ENCODE assay signal across 30 cellular contexts in the genomic region with DNA sequence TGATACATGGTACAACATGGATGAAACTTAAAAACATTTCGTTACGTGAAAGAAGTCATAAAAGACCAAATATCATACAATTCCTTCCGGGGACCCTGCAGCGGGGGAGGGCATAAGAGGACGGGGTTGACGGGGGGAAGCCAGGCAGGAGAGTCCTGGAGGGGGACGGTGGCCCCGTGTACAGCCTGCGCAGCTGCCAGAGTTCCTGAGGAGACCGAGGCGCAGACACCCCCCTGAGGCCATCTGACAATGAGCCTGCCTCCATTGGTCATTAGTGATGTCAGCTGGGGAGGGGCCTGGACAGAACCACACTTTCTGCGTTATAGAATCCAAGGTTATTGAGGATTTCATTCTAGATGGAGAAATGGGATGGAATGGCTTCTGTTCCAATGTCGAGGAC.
"Had no signal": no experiment of that assay in that cellular context is flagged by ENCODE, and none has a peak within 500 bp of the region (broad histone marks: within the 10 kb centered on the region; RNA-seq: fewer than 3 reads in every experiment).

No MANE protein-coding gene starts in this region.

- H3K27ac Mint-ChIP-seq: endodermal cell; mesothelial cell of epicardium; naive B cell; stimulated activated effector memory CD8-positive, alpha-beta T cell treated with anti-CD3 and anti-CD28 coated beads, Interleukin-12 subunit alpha, Interleukin-12 subunit beta, amount 100 ng/mL, for 72 hours; type B pancreatic cell had no signal

- H3K27me3 Mint-ChIP-seq: naive B cell; natural killer cell treated with Interleukin-12 subunit alpha and Interleukin-12 subunit beta and Interleukin-15 and Interleukin-18, amount 100 ng/mL, for 72 hours; type B pancreatic cell had no signal

- H2AFZ ChIP-seq: parathyroid adenoma had no signal

- H3K4me3 ChIP-seq: gastroesophageal sphincter, heart left ventricle, left ventricle myocardium inferior, mucosa of descending colon, prostate gland, right atrium auricular region, sigmoid colon, testis, tibial artery had no signal

- H3K36me3 Mint-ChIP-seq: mesothelial cell of epicardium; naive B cell; stimulated activated effector memory CD8-positive, alpha-beta T cell treated with anti-CD3 and anti-CD28 coated beads, Interleukin-12 subunit alpha, Interleukin-12 subunit beta, amount 100 ng/mL, for 72 hours; type B pancreatic cell had no signal

- H3K4me1 Mint-ChIP-seq: mesothelial cell of epicardium, neural crest cell had no signal

- H3K4me1 ChIP-seq: parathyroid adenoma, prostate gland, testis had no signal

- H3K4me3 Mint-ChIP-seq: endodermal cell; mesothelial cell of epicardium; naive B cell; natural killer cell treated with Interleukin-12 subunit alpha and Interleukin-12 subunit beta and Interleukin-15 and Interleukin-18, amount 100 ng/mL, for 72 hours; neural crest cell; stimulated activated effector memory CD8-positive, alpha-beta T cell treated with anti-CD3 and anti-CD28 coated beads, Interleukin-12 subunit alpha, Interleukin-12 subunit beta, amount 100 ng/mL, for 72 hours; type B pancreatic cell had no signal

- ATAC-seq: esophagus mucosa; gastroesophageal sphincter; heart left ventricle; left colon; mucosa of descending colon; natural killer cell treated with Interleukin-12 subunit alpha and Interleukin-12 subunit beta and Interleukin-15 and Interleukin-18, amount 100 ng/mL, for 72 hours; stimulated activated effector memory CD8-positive, alpha-beta T cell treated with anti-CD3 and anti-CD28 coated beads, Interleukin-12 subunit alpha, Interleukin-12 subunit beta, amount 100 ng/mL, for 72 hours had no signal

- H3K9me3 Mint-ChIP-seq: endodermal cell; mesothelial cell of epicardium; naive B cell; natural killer cell treated with Interleukin-12 subunit alpha and Interleukin-12 subunit beta and Interleukin-15 and Interleukin-18, amount 100 ng/mL, for 72 hours; neural crest cell; stimulated activated effector memory CD8-positive, alpha-beta T cell treated with anti-CD3 and anti-CD28 coated beads, Interleukin-12 subunit alpha, Interleukin-12 subunit beta, amount 100 ng/mL, for 72 hours; type B pancreatic cell had no signal

- H3K9ac ChIP-seq: parathyroid adenoma had no signal

- H3K27ac ChIP-seq: epithelial cell of prostate, gastroesophageal sphincter, heart left ventricle, left ventricle myocardium inferior, parathyroid adenoma, prostate gland, right atrium auricular region, sigmoid colon, testis, tibial artery had no signal

- H3K36me3 ChIP-seq: gastroesophageal sphincter, left ventricle myocardium inferior, prostate gland, right atrium auricular region, sigmoid colon had no signal

- H3K9me3 ChIP-seq: gastroesophageal sphincter, heart left ventricle, left ventricle myocardium inferior, mucosa of descending colon, prostate gland, right atrium auricular region, sigmoid colon, testis, tibial artery had no signal

- H3K27me3 ChIP-seq: heart left ventricle, right atrium auricular region, sigmoid colon, testis had no signal

- DNase-seq: cerebellar nuclear complex; effector CD8-positive, alpha-beta T cell; endodermal cell; foreskin fibroblast; hippocampal formation; kidney glomerular epithelial cell; left colon; left ventricle myocardium inferior; mesenchymal stem cell; mucosa of descending colon; naive B cell; sigmoid colon; stimulated activated CD4-positive, alpha-beta T cell treated with anti-CD3 and anti-CD28 coated beads, Interleukin-2, amount 100 ng/mL, for 24 hours; stimulated activated CD4-positive, alpha-beta T cell treated with anti-CD3 and anti-CD28 coated beads, Interleukin-4, amount 100 ng/mL, for 24 hours; stimulated activated naive CD4-positive, alpha-beta T cell treated with Interleukin-2 at 50 U/mL for 16 hours; substantia nigra; testis; tibial artery had no signal
